19 cellular contexts compared by ENCODE assay signal in genomic region chr2:19829672-19830071, GRCh38.
DNase-seq lines count a peak whose midpoint lies in the region; ATAC-seq and TF ChIP-seq lines count a peak whose summit lies in the region.
"Had no signal": no experiment of that assay in that cellular context is flagged by ENCODE, and none has a peak within 500 bp of the region (broad histone marks: within the 10 kb centered on the region; RNA-seq: fewer than 3 reads in every experiment).

No MANE protein-coding gene starts in this region.

- H3K27ac Mint-ChIP-seq in nephron progenitor cell = peak overlapping the region; percentile 19
- H3K27ac Mint-ChIP-seq: B cell; CD8-positive, alpha-beta T cell; GM23338; HFFc6 had no signal

- H3K4me1 Mint-ChIP-seq in nephron progenitor cell = no peaks in the 10 kb centered on the region
- H3K4me1 Mint-ChIP-seq: B cell; CD4-positive, CD25-positive, alpha-beta regulatory T cell; GM23338 had no signal

- H3K27me3 Mint-ChIP-seq in nephron progenitor cell (ENCODE audit: low read depth, poor library complexity) = peaks cover 36% of the 10 kb centered on the region

- no peak overlapping the region for H3K27ac ChIP-seq in right atrium auricular region
- no peak overlapping the region for H3K27ac ChIP-seq in heart left ventricle
- H3K27ac ChIP-seq in esophagus muscularis mucosa (replicated peaks in 1 of 4) = no peak overlapping the region
- H3K27ac ChIP-seq: 22Rv1, BLaER1, C4-2B had no signal

- DNase-seq in right atrium auricular region (ENCODE audit: low spot score) (peak; percentile 16), heart left ventricle (no peak), esophagus muscularis mucosa (ENCODE audit: extremely low spot score) (peak; percentile 55), nephron progenitor cell (no peak), NCI-H146 (lab: John Stamatoyannopoulos, UW) (no peak), NCI-H526 (lab: John Stamatoyannopoulos, UW) (no peak)
- DNase-seq: Caco-2; CD4-positive, CD25-positive, alpha-beta regulatory T cell; CD8-positive, alpha-beta T cell; DMS153; DND-41; HFFc6 had no signal

- H3K4me3 Mint-ChIP-seq in nephron progenitor cell = no peak overlapping the region
- H3K4me3 Mint-ChIP-seq: B cell; CD4-positive, CD25-positive, alpha-beta regulatory T cell; CD8-positive, alpha-beta T cell; GM23338; HFFc6 had no signal

- H3K4me1 ChIP-seq in right atrium auricular region (no peaks in the 10 kb centered on the region), heart left ventricle (no peaks in the 10 kb centered on the region), esophagus muscularis mucosa (no peaks in the 10 kb centered on the region)
- H3K4me1 ChIP-seq: BLaER1, Caco-2, HAP-1 had no signal

- TF ChIP-seq EP300 in esophagus muscularis mucosa (IDR thresholded peaks at IDR 0.05) = no peak

- TF ChIP-seq POLR2A in heart left ventricle (IDR thresholded peaks at IDR 0.05) (no peak), esophagus muscularis mucosa (IDR thresholded peaks at IDR 0.05; ENCODE audit: low read depth) (no peak)

- H3K4me3 ChIP-seq in right atrium auricular region (no peak overlapping the region), heart left ventricle (no peak overlapping the region), esophagus muscularis mucosa (no peak overlapping the region)
- H3K4me3 ChIP-seq: BLaER1, GM23338, HAP-1 had no signal

- H3K36me3 ChIP-seq in right atrium auricular region = no peaks in the 10 kb centered on the region
- no peaks in the 10 kb centered on the region for H3K36me3 ChIP-seq in heart left ventricle
- no peaks in the 10 kb centered on the region for H3K36me3 ChIP-seq in esophagus muscularis mucosa
- H3K36me3 ChIP-seq: BLaER1, HAP-1 had no signal

- intact Hi-C loops in heart left ventricle (cut with DNase I) = no loop called here
- intact Hi-C loops in esophagus muscularis mucosa (cut with DNase I) = no loop called here

- TF ChIP-seq CTCF in right atrium auricular region (IDR thresholded peaks at IDR 0.05) (no peak), heart left ventricle (IDR thresholded peaks at IDR 0.05) (no peak), esophagus muscularis mucosa (IDR thresholded peaks at IDR 0.05) (no peak), nephron progenitor cell (IDR thresholded peaks at IDR 0.05) (no peak)

- H3K27me3 ChIP-seq in right atrium auricular region = no peaks in the 10 kb centered on the region
- H3K27me3 ChIP-seq in heart left ventricle = no peaks in the 10 kb centered on the region
- H3K27me3 ChIP-seq in esophagus muscularis mucosa = no peaks in the 10 kb centered on the region
- H3K27me3 ChIP-seq: BLaER1 had no signal

- ATAC-seq in heart left ventricle = no peak
- no peak for ATAC-seq in activated CD4-positive, CD25-positive, alpha-beta regulatory T cell treated with anti-CD3 and anti-CD28 coated beads, Interleukin-2, amount 50 U/mL, for 24 hours
- ATAC-seq: CD8-positive, alpha-beta T cell; GM23338 had no signal

- H3K9me3 ChIP-seq in right atrium auricular region (no peaks in the 10 kb centered on the region), heart left ventricle (no peaks in the 10 kb centered on the region), esophagus muscularis mucosa (no peaks in the 10 kb centered on the region)
- H3K9me3 ChIP-seq: Caco-2, HAP-1 had no signal

- peaks cover 25% of the 10 kb centered on the region for H3K9me3 Mint-ChIP-seq in nephron progenitor cell
- H3K9me3 Mint-ChIP-seq: CD8-positive, alpha-beta T cell; HFFc6 had no signal

- peaks cover 4% of the 10 kb centered on the region for H3K36me3 Mint-ChIP-seq in nephron progenitor cell (ENCODE audit: low read depth)
- H3K36me3 Mint-ChIP-seq: CD4-positive, CD25-positive, alpha-beta regulatory T cell; CD8-positive, alpha-beta T cell had no signal

Comparison
In these comparisons a context has a peak if more than half of its experiments do, and no peak if none do; other contexts are left out.
1. DNase-seq: peak in right atrium auricular region (single experiment) and esophagus muscularis mucosa (single experiment); none in heart left ventricle (0 of 5), nephron progenitor cell (single experiment), NCI-H146 (single experiment) and NCI-H526 (0 of 2).